ENCODE assay signal across 8 cellular contexts in genomic region chrX:129781134-129782014, GRCh38. TPM values are rescaled to one million over a fixed set of nuclear protein-coding genes. Genes with fewer than 3 reads are reported as not detected.
DNase-seq lines count a peak whose midpoint lies in the region; ATAC-seq and TF ChIP-seq lines count a peak whose summit lies in the region.

No MANE protein-coding gene starts in this region.

- DNase-seq in activated gamma-delta T cell treated with anti-CD3 and anti-CD28 coated beads, Interleukin-2, amount 50 U/mL, for 16 hours (ENCODE audit: low read depth), result peak; percentile 71
- no peak for DNase-seq in omental fat pad (ENCODE audit: low spot score)
- DNase-seq in foreskin fibroblast, result no peak
- no peak for DNase-seq in NCI-H748 (lab: John Stamatoyannopoulos, UW; ENCODE audit: unreplicated experiment)

- no peak for TF ChIP-seq CTCF in omental fat pad (IDR thresholded peaks at IDR 0.05)
- no peak for TF ChIP-seq CTCF in foreskin fibroblast (IDR thresholded peaks at IDR 0.05; ENCODE audit: low read depth, low read length)

- ATAC-seq in GM18517 (IDR thresholded peaks at IDR 0.05; ENCODE audit: unreplicated experiment), result peak; percentile 69
- peak; percentile 72 for ATAC-seq in HG02885 (IDR thresholded peaks at IDR 0.05; ENCODE audit: poor library complexity, unreplicated experiment)
- peak; percentile 35 for ATAC-seq in omental fat pad (ENCODE audit: low FRiP score)
- ATAC-seq in SK-N-SH treated with all-trans-retinoic acid at 6 μM for 48 hours, result no peak

- no peak overlapping the region for H3K4me3 ChIP-seq in foreskin fibroblast (ENCODE audit: low read depth in 1 of 2, low read length in 2 of 2)

- peak; percentile 69 for TF ChIP-seq POLR2A in Raji (IDR thresholded peaks at IDR 0.05; ENCODE audit: insufficient read depth, low read depth, low read length)

TF ChIP-seq in SK-N-SH treated with all-trans-retinoic acid at 6 μM for 48 hours, 23 proteins besides CTCF, POLR2A, EP300 and RAD21:
- TF ChIP-seq GLIS3 (CRISPR knock-in tag; IDR thresholded peaks at IDR 0.05), result no peak
- no peak for TF ChIP-seq ZFP3 (CRISPR knock-in tag; IDR thresholded peaks at IDR 0.05)
- no peak for TF ChIP-seq ZNF565 (CRISPR knock-in tag; conservative IDR thresholded peaks at IDR 0.05; ENCODE audit: low read depth)
- TF ChIP-seq, protein P1, sequence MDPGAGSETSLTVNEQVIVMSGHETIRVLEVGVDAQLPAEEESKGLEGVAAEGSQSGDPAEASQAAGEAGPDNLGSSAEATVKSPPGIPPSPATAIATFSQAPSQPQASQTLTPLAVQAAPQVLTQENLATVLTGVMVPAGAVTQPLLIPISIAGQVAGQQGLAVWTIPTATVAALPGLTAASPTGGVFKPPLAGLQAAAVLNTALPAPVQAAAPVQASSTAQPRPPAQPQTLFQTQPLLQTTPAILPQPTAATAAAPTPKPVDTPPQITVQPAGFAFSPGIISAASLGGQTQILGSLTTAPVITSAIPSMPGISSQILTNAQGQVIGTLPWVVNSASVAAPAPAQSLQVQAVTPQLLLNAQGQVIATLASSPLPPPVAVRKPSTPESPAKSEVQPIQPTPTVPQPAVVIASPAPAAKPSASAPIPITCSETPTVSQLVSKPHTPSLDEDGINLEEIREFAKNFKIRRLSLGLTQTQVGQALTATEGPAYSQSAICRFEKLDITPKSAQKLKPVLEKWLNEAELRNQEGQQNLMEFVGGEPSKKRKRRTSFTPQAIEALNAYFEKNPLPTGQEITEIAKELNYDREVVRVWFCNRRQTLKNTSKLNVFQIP (CRISPR knock-in tag; IDR thresholded peaks at IDR 0.05; ENCODE audit: borderline replicate concordance, low read depth), result no peak

RNA-seq across cellular contexts. Expression of gene SASH3, which starts 1.6 kb away (rescaled TPM):
- 10 to 100 TPM in 3 of 4 donors, 1 to 10 TPM in 1; 9.4 to 26.7 (median 20.6) TPM for total RNA-seq in omental fat pad

RNA-seq across cellular contexts. Expression of gene XPNPEP2, which starts 42.6 kb away (rescaled TPM):
- total RNA-seq in omental fat pad, result 1 to 10 TPM; 2.4 to 7.8 (median 5.3) TPM
